29 cellular contexts compared by ENCODE assay signal in the genomic region with DNA sequence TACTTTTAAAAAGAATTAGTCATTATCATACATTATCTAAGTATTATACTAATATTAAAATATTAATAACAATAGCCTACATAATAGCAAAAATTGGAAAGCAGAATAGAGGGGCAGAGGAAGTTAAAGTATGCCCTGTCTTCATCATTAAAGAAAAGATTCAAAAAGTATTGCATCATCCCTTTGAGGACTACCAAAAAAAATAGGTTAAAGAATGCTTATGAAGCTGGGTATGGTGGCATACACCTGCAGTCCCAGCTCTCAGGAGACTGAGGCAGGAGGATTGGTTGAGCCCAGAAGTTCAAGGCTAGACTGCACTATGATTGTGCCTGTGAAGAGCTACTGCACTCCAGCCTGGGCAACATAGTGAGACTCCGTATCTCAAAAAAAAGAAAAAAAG.
"Had no signal": no experiment of that assay in that cellular context is flagged by ENCODE, and none has a peak within 500 bp of the region (broad histone marks: within the 10 kb centered on the region; RNA-seq: fewer than 3 reads in every experiment).

No MANE protein-coding gene starts in this region.

- H3K4me1 ChIP-seq: pancreas, psoas muscle, spleen, suprapubic skin, uterus had no signal

- H3K27me3 ChIP-seq: neutrophil, pancreas, spleen, stomach, suprapubic skin, testis, tibial artery, transverse colon, upper lobe of right lung, uterus had no signal

- H3K4me2 ChIP-seq: smooth muscle cell had no signal

- H3K9me3 Mint-ChIP-seq: naive B cell; naive thymus-derived CD8-positive, alpha-beta T cell; natural killer cell treated with Interleukin-12 subunit alpha and Interleukin-12 subunit beta and Interleukin-15 and Interleukin-18, amount 100 ng/mL, for 72 hours; neural crest cell; stimulated activated effector memory CD8-positive, alpha-beta T cell treated with anti-CD3 and anti-CD28 coated beads, Interleukin-12 subunit alpha, Interleukin-12 subunit beta, amount 100 ng/mL, for 72 hours; stimulated activated naive CD8-positive, alpha-beta T cell treated with anti-CD3 and anti-CD28 coated beads, Interleukin-15, Interleukin-2, amounts not matched to agents 100 ng/mL and 50 ng/mL, for 24 hours; type B pancreatic cell had no signal

- ATAC-seq: naive thymus-derived CD8-positive, alpha-beta T cell; natural killer cell treated with Interleukin-12 subunit alpha and Interleukin-12 subunit beta and Interleukin-15 and Interleukin-18, amount 100 ng/mL, for 72 hours; pancreas; psoas muscle; right cardiac atrium; sciatic nerve; stimulated activated effector memory CD8-positive, alpha-beta T cell treated with anti-CD3 and anti-CD28 coated beads, Interleukin-12 subunit alpha, Interleukin-12 subunit beta, amount 100 ng/mL, for 72 hours; upper lobe of right lung had no signal

- H3K27ac Mint-ChIP-seq: naive thymus-derived CD8-positive, alpha-beta T cell; natural killer cell treated with Interleukin-12 subunit alpha and Interleukin-12 subunit beta and Interleukin-15 and Interleukin-18, amount 100 ng/mL, for 72 hours; nephron progenitor cell; stimulated activated effector memory CD8-positive, alpha-beta T cell treated with anti-CD3 and anti-CD28 coated beads, Interleukin-12 subunit alpha, Interleukin-12 subunit beta, amount 100 ng/mL, for 72 hours; stimulated activated naive CD8-positive, alpha-beta T cell treated with anti-CD3 and anti-CD28 coated beads, Interleukin-15, Interleukin-2, amounts not matched to agents 100 ng/mL and 50 ng/mL, for 24 hours; type B pancreatic cell had no signal

- H3K36me3 ChIP-seq: neutrophil, pancreas, stomach, suprapubic skin, tibial artery, transverse colon, upper lobe of right lung, uterus had no signal

- H3K4me3 ChIP-seq: pancreas, psoas muscle, skin epidermis, smooth muscle cell, spleen, stomach, suprapubic skin, testis, tibial artery, transverse colon, upper lobe of right lung, uterus had no signal

- FAIRE-seq: pancreas had no signal

- H3K4me3 Mint-ChIP-seq: naive B cell; naive thymus-derived CD8-positive, alpha-beta T cell; natural killer cell treated with Interleukin-12 subunit alpha and Interleukin-12 subunit beta and Interleukin-15 and Interleukin-18, amount 100 ng/mL, for 72 hours; nephron progenitor cell; neural crest cell; stimulated activated effector memory CD8-positive, alpha-beta T cell treated with anti-CD3 and anti-CD28 coated beads, Interleukin-12 subunit alpha, Interleukin-12 subunit beta, amount 100 ng/mL, for 72 hours; stimulated activated naive CD8-positive, alpha-beta T cell treated with anti-CD3 and anti-CD28 coated beads, Interleukin-15, Interleukin-2, amounts not matched to agents 100 ng/mL and 50 ng/mL, for 24 hours; type B pancreatic cell had no signal

- H3K9me3 ChIP-seq: neutrophil, pancreas, psoas muscle, spleen, stomach, suprapubic skin, testis, tibial artery, transverse colon, upper lobe of right lung, uterus had no signal

- H3K36me3 Mint-ChIP-seq: naive thymus-derived CD8-positive, alpha-beta T cell; natural killer cell treated with Interleukin-12 subunit alpha and Interleukin-12 subunit beta and Interleukin-15 and Interleukin-18, amount 100 ng/mL, for 72 hours; stimulated activated effector memory CD8-positive, alpha-beta T cell treated with anti-CD3 and anti-CD28 coated beads, Interleukin-12 subunit alpha, Interleukin-12 subunit beta, amount 100 ng/mL, for 72 hours had no signal

- H3K27ac ChIP-seq: neutrophil, pancreas, psoas muscle, skin epidermis, spleen, stomach, suprapubic skin, testis, tibial artery, transverse colon, upper lobe of right lung, uterus had no signal

- H3K4me1 Mint-ChIP-seq: naive thymus-derived CD8-positive, alpha-beta T cell; stimulated activated effector memory CD8-positive, alpha-beta T cell treated with anti-CD3 and anti-CD28 coated beads, Interleukin-12 subunit alpha, Interleukin-12 subunit beta, amount 100 ng/mL, for 72 hours had no signal

- H3K27me3 Mint-ChIP-seq: naive B cell; stimulated activated naive CD8-positive, alpha-beta T cell treated with anti-CD3 and anti-CD28 coated beads, Interleukin-15, Interleukin-2, amounts not matched to agents 100 ng/mL and 50 ng/mL, for 24 hours; type B pancreatic cell had no signal

- DNase-seq: naive B cell; naive thymus-derived CD8-positive, alpha-beta T cell; nephron progenitor cell; nucleus accumbens; pancreas; psoas muscle; right cardiac atrium; spleen; stimulated activated CD4-positive, alpha-beta T cell treated with anti-CD3 and anti-CD28 coated beads, Interleukin-12 subunit alpha, Interleukin-12 subunit beta, amount 100 ng/mL, for 4 hours; stimulated activated CD4-positive, alpha-beta T cell treated with anti-CD3 and anti-CD28 coated beads, Interleukin-2, amount 100 ng/mL, for 24 hours; stimulated activated CD4-positive, alpha-beta T cell treated with anti-CD3 and anti-CD28 coated beads, Interleukin-2, amount 100 ng/mL, for 48 hours; stimulated activated CD4-positive, alpha-beta T cell treated with anti-CD3 and anti-CD28 coated beads, Interleukin-4, amount 100 ng/mL, for 24 hours; stimulated activated naive CD4-positive, alpha-beta T cell treated with Interleukin-2 at 50 U/mL for 16 hours; stomach; testis; tibial artery; transverse colon; upper lobe of right lung; uterus had no signal
